Comparison of ENCODE assay signal across 10 cellular contexts in the genomic region with DNA sequence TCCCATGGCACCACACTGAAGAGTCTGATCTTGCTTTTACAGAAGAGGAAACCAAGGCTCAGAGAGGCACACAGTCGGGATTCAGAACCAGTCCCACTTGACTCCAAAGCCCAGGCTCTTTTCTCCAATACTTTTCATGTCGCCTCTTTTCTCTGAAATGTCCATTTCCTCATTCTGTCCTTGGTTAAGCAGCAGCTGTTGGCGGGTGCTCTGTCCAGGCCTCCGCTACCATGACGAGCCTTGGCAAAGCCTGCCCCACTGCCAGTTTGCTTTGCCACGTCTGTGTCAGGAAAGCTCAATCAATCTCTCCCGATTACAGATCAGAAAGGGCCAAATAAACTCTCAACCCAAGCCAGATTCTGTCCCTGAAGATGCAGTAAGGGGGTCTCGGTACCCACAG. TPM values are rescaled to one million over a fixed set of nuclear protein-coding genes. Genes with fewer than 3 reads are reported as not detected.
"Had no signal": no experiment of that assay in that cellular context is flagged by ENCODE, and none has a peak within 500 bp of the region (broad histone marks: within the 10 kb centered on the region; RNA-seq: fewer than 3 reads in every experiment).

No MANE protein-coding gene starts in this region.

- H3K36me3 Mint-ChIP-seq: stimulated activated naive B cell treated with anti-CD40 and anti-IgM and Interleukin-4, amounts not matched to agents 10 μg/mL and 1 μg/mL and 100 μg/mL, for 72 hours had no signal

- H3K27me3 ChIP-seq: right atrium auricular region had no signal

- H3K4me3 Mint-ChIP-seq: activated CD4-positive, alpha-beta memory T cell treated with anti-CD3 and anti-CD28 coated beads, Interleukin-2, amount 10 ng/mL, durations not matched to agents 7 days and 5 days; activated T-cell treated with anti-CD3 and anti-CD28 coated beads, Interleukin-2, amount 50 U/mL, for 72 hours; endodermal cell; naive thymus-derived CD4-positive, alpha-beta T cell; stimulated activated naive B cell treated with anti-CD40 and anti-IgM and Interleukin-4, amounts not matched to agents 10 μg/mL and 1 μg/mL and 100 μg/mL, for 72 hours had no signal

- H3K9me3 ChIP-seq: right atrium auricular region had no signal

- DNase-seq: activated CD4-positive, alpha-beta memory T cell treated with anti-CD3 and anti-CD28 coated beads, Interleukin-2, amount 10 ng/mL, durations not matched to agents 7 days and 5 days; activated T-cell treated with anti-CD3 and anti-CD28 coated beads, Interleukin-2, amount 50 U/mL, for 72 hours; central memory CD4-positive, alpha-beta T cell; endodermal cell; naive thymus-derived CD4-positive, alpha-beta T cell; stimulated activated CD4-positive, alpha-beta T cell treated with anti-CD3 and anti-CD28 coated beads, Interleukin-1b, Interleukin-23, amount 100 ng/mL, for 48 hours; stimulated activated naive B cell treated with anti-CD40 and anti-IgM and Interleukin-4, amounts not matched to agents 10 μg/mL and 1 μg/mL and 100 μg/mL, for 72 hours had no signal

- H3K4me3 ChIP-seq: lung, right atrium auricular region, smooth muscle cell had no signal

- H3K36me3 ChIP-seq: right atrium auricular region had no signal

- H3K9me3 Mint-ChIP-seq: activated CD4-positive, alpha-beta memory T cell treated with anti-CD3 and anti-CD28 coated beads, Interleukin-2, amount 10 ng/mL, durations not matched to agents 7 days and 5 days; activated T-cell treated with anti-CD3 and anti-CD28 coated beads, Interleukin-2, amount 50 U/mL, for 72 hours; endodermal cell; naive thymus-derived CD4-positive, alpha-beta T cell; stimulated activated naive B cell treated with anti-CD40 and anti-IgM and Interleukin-4, amounts not matched to agents 10 μg/mL and 1 μg/mL and 100 μg/mL, for 72 hours had no signal

- H3K4me2 ChIP-seq: smooth muscle cell had no signal

- H3K4me1 Mint-ChIP-seq: activated CD4-positive, alpha-beta memory T cell treated with anti-CD3 and anti-CD28 coated beads, Interleukin-2, amount 10 ng/mL, durations not matched to agents 7 days and 5 days had no signal

- H3K27ac Mint-ChIP-seq: activated CD4-positive, alpha-beta memory T cell treated with anti-CD3 and anti-CD28 coated beads, Interleukin-2, amount 10 ng/mL, durations not matched to agents 7 days and 5 days; activated T-cell treated with anti-CD3 and anti-CD28 coated beads, Interleukin-2, amount 50 U/mL, for 72 hours; endodermal cell; stimulated activated naive B cell treated with anti-CD40 and anti-IgM and Interleukin-4, amounts not matched to agents 10 μg/mL and 1 μg/mL and 100 μg/mL, for 72 hours had no signal

RNA-seq across cellular contexts. Expression of gene CEP295NL, which starts 9.1 kb away (rescaled TPM):
- total RNA-seq: activated CD4-positive, alpha-beta memory T cell treated with anti-CD3 and anti-CD28 coated beads, Interleukin-2, amount 10 ng/mL, durations not matched to agents 7 days and 5 days had no signal
- polyA plus RNA-seq: naive thymus-derived CD4-positive, alpha-beta T cell; smooth muscle cell had no signal
